In the genomic region with DNA sequence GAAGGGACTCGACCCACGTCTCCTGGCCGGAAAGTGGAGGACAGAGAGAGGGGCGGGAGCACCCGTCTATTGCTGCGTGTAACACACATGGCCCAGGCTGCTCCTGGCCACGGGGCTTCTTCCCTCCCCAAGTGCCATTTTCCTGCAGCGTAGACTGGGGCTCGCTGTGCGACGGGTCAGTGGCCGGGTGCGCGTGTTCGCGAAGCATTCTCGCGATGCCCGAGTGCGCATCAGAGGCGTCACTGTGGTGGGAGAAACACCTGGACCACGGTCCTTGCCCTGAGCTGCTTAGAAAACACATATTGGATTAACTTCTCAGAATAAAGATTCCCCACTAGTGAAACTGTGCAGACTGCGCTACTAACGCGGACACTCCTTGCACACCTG, we compare ENCODE assay signal across 18 cellular contexts.
"Had no signal": no experiment of that assay in that cellular context is flagged by ENCODE, and none has a peak within 500 bp of the region (broad histone marks: within the 10 kb centered on the region; RNA-seq: fewer than 3 reads in every experiment).

No MANE protein-coding gene starts in this region.

- H3K36me3 ChIP-seq: colonic mucosa, right atrium auricular region, transverse colon had no signal

- H3K4me3 ChIP-seq: colonic mucosa, hepatocyte, lung, right atrium auricular region, testis, transverse colon had no signal

- H3K9me3 ChIP-seq: colonic mucosa, right atrium auricular region, testis, transverse colon had no signal

- H3K4me2 ChIP-seq: hepatocyte had no signal

- ATAC-seq: foreskin keratinocyte; left colon; left ventricle myocardium superior; stimulated activated naive CD8-positive, alpha-beta T cell treated with anti-CD3 and anti-CD28 coated beads, Interleukin-15, Interleukin-2, amounts not matched to agents 100 U/mL and 50 U/mL, for 24 hours had no signal

- H3K27me3 ChIP-seq: colonic mucosa, foreskin keratinocyte, hepatocyte, right atrium auricular region, testis, transverse colon had no signal

- H3K27ac ChIP-seq: colonic mucosa, foreskin keratinocyte, hepatocyte, right atrium auricular region, testis, transverse colon had no signal

- H2AFZ ChIP-seq: hepatocyte had no signal

- DNase-seq: colonic mucosa; dermis blood vessel endothelial cell; endodermal cell; erythroblast; foreskin keratinocyte; left colon; left ventricle myocardium superior; mesenchymal stem cell; naive B cell; small intestine; stimulated activated CD4-positive, alpha-beta T cell treated with anti-CD3 and anti-CD28 coated beads, Interleukin-2, amount 100 ng/mL, for 48 hours; stimulated activated naive CD8-positive, alpha-beta T cell treated with anti-CD3 and anti-CD28 coated beads, Interleukin-15, Interleukin-2, amounts not matched to agents 100 U/mL and 50 U/mL, for 24 hours; testis; transverse colon had no signal

- H3K79me2 ChIP-seq: hepatocyte had no signal

- H3K4me1 ChIP-seq: colonic mucosa, right atrium auricular region, testis, transverse colon had no signal

- FAIRE-seq: endothelial cell of umbilical vein, small intestine had no signal
